Comparison of ENCODE assay signal across 20 cellular contexts in the genomic region with DNA sequence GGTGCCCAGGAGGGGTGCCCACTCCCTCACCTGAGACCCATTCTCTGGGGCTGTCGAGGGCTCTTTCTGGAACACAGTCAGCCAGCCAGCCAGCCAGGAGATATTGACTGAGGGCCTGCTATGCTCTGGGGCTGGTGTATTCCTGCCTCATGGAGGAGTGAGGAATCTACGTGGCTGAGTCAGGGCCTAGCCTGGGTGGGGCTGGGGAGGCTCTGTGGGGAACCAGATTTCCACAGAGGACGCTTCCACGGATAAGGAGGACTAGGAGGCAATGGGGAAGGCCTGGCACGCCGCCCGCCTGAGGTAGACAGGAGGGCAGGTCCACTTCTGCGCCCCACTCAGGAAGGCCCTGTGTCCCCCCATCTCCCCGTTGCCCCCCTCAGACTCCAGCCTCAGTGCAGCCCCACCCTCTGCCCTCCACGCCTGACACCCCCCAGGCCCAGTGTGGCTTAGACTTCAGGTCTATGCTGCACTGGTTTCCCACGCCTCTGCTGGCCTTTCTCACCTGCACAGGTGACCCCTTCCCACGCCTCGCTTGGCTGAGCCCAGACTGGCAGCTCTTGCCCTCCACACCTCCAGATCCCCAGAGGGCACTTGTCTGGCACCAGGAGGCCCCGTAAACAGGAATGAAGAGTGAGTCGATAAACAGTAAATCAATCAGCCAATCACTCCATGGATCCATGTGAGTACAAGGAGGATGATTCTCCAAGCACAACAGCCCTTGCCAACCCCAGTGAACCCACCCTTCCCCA. TPM values are rescaled to one million over a fixed set of nuclear protein-coding genes. Genes with fewer than 3 reads are reported as not detected.
A peak's percentile ranks its signal among the peaks of the same experiment; 100 is the strongest.
DNase-seq lines count a peak whose midpoint lies in the region; ATAC-seq, FAIRE-seq and TF ChIP-seq lines count a peak whose summit lies in the region.
"Had no signal": no experiment of that assay in that cellular context is flagged by ENCODE, and none has a peak within 500 bp of the region (broad histone marks: within the 10 kb centered on the region; RNA-seq: fewer than 3 reads in every experiment).

No MANE protein-coding gene starts in this region.

- peak overlapping the region; percentile 55 for H2AK9ac ChIP-seq in IMR-90 (replicated peaks; ENCODE audit: low read depth, low read length, poor library complexity)

- TF ChIP-seq RAD21 in IMR-90 (IDR thresholded peaks at IDR 0.05; ENCODE audit: low read length), result no peak
- TF ChIP-seq RAD21 in H1 (IDR thresholded peaks at IDR 0.05 in 1 of 2, conservative IDR thresholded peaks at IDR 0.05 in 1 of 2; ENCODE audit: low read depth in 2 of 2, low read length in 2 of 2), result no peak

- H3K23ac ChIP-seq in IMR-90 (ENCODE audit: low read depth, low read length) (no peak overlapping the region), H1 (ENCODE audit: insufficient read length) (no peak overlapping the region)

- H3K4me3 ChIP-seq in IMR-90 (ENCODE audit: insufficient read depth, low read depth, low read length) (no peak overlapping the region), H1 (ENCODE audit: extremely low read depth in 1 of 4, insufficient read depth in 2 of 4, low read depth in 3 of 4, low read length in 4 of 4) (no peak overlapping the region), smooth muscle cell (no peak overlapping the region)
- H3K4me3 ChIP-seq: BLaER1 treated with 17β-estradiol and CSF1 and Interleukin-3, amounts not matched to agents 10 nM and 100 nM; HAP-1 had no signal

- H3K9ac ChIP-seq in IMR-90 (ENCODE audit: low read depth, low read length), result no peak overlapping the region
- H3K9ac ChIP-seq in H1 (replicated peaks in 1 of 4; ENCODE audit: extremely low read depth in 1 of 4, low read depth in 3 of 4, low read length in 3 of 4), result no peak overlapping the region
- no peak overlapping the region for H3K9ac ChIP-seq in smooth muscle cell (ENCODE audit: low read depth)
- H3K9ac ChIP-seq: BLaER1 treated with 17β-estradiol and CSF1 and Interleukin-3, amounts not matched to agents 10 nM and 100 nM; KMS-11 had no signal

- H3K27me3 Mint-ChIP-seq in MCF 10A (ENCODE audit: insufficient read depth, unreplicated experiment), result no peaks in the 10 kb centered on the region
- H3K27me3 Mint-ChIP-seq: CD8-positive, alpha-beta memory T cell had no signal

- H3K4me1 ChIP-seq in IMR-90 (ENCODE audit: control insufficient read depth, insufficient read depth, low read length), result peaks cover 4% of the 10 kb centered on the region; the same call in 1 of the 2 replicates
- H3K4me1 ChIP-seq in H1 (replicated peaks in 1 of 4; ENCODE audit: control insufficient read depth in 3 of 4, insufficient read depth in 4 of 4, low read length in 3 of 4), result peaks cover 0 to 14% (median 9%) of the 10 kb centered on the region in 4 experiments; a peak in 5 of 7 replicates
- peaks cover 10% of the 10 kb centered on the region for H3K4me1 ChIP-seq in smooth muscle cell (ENCODE audit: low read depth)

- no peak overlapping the region for H3K4me3 Mint-ChIP-seq in MCF 10A (ENCODE audit: unreplicated experiment)
- H3K4me3 Mint-ChIP-seq: CD8-positive, alpha-beta memory T cell had no signal

- in situ Hi-C loops in T47D (cut with HindIII; ENCODE audit: low pct_unique_long_range_greater_than_20kb, low sequenced_read_pairs), result no loop called here
- in situ Hi-C loops in IMR-90 (cut with MboI; ENCODE audit: low sequenced_read_pairs), result no loop called here

- ATAC-seq in IMR-90 (ENCODE audit: low read depth), result no peak
- no peak for ATAC-seq in HG03457 (IDR thresholded peaks at IDR 0.05; ENCODE audit: unreplicated experiment)
- ATAC-seq in GM19328 (IDR thresholded peaks at IDR 0.05; ENCODE audit: unreplicated experiment), result no peak

- H3K4me2 ChIP-seq in IMR-90 (ENCODE audit: low read depth, low read length) (no peak overlapping the region), H1 (ENCODE audit: insufficient read depth in 1 of 2, low read depth in 2 of 2, low read length in 2 of 2) (peak overlapping the region; percentile 7 to 45; a peak in 1 of 4 replicates), smooth muscle cell (no peak overlapping the region)
- H3K4me2 ChIP-seq: KMS-11 had no signal

- TF ChIP-seq CTCF in MCF 10A (IDR thresholded peaks at IDR 0.05; ENCODE audit: unreplicated experiment) (no peak), IMR-90 (conservative IDR thresholded peaks at IDR 0.05; ENCODE audit: low read depth, low read length) (no peak), H1 (IDR thresholded peaks at IDR 0.05; ENCODE audit: control extremely low read depth in 1 of 3, insufficient read depth in 1 of 3, low read depth in 1 of 3, low read length in 3 of 3) (no peak), smooth muscle cell (IDR thresholded peaks at IDR 0.05; ENCODE audit: borderline replicate concordance, insufficient read depth, poor library complexity, severe bottlenecking) (no peak)

- no peaks in the 10 kb centered on the region for H3K4me1 Mint-ChIP-seq in MCF 10A (ENCODE audit: insufficient read depth, unreplicated experiment)
- H3K4me1 Mint-ChIP-seq: CD8-positive, alpha-beta memory T cell had no signal

- H2BK20ac ChIP-seq in IMR-90 (ENCODE audit: low read depth, low read length), result no peak overlapping the region
- H2BK20ac ChIP-seq in H1 (ENCODE audit: low read length), result peak overlapping the region; percentile 86; the same call in 1 of the 2 replicates

- intact Hi-C loops in MCF 10A (cut with micrococcal nuclease) (no loop called here), IMR-90 (cut with micrococcal nuclease) (no loop called here)

- no peak for TF ChIP-seq EP300 in H1 (IDR thresholded peaks at IDR 0.05; ENCODE audit: borderline replicate concordance in 1 of 2, low read depth in 2 of 2, low read length in 2 of 2)

- no peak for TF ChIP-seq POLR2A in IMR-90 (IDR thresholded peaks at IDR 0.05; ENCODE audit: low read depth, low read length)
- TF ChIP-seq POLR2A in H1 (IDR thresholded peaks at IDR 0.05; ENCODE audit: control extremely low read depth in 1 of 2, low read depth in 2 of 2, low read length in 2 of 2), result no peak

- WGBS in IMR-90 (ENCODE audit: extremely low coverage in 2 of 2, insufficient read length in 1 of 2), 2 experiments, result 77% methylated on average over 3 of the region's 15 CpGs; no CpG with 5 or more reads in 1 of the 2 experiments
- 81% methylated on average over 14 of the region's 15 CpGs; no CpG with 5 or more reads in 1 of the 2 experiments for WGBS in H1 (ENCODE audit: extremely low coverage in 1 of 2, insufficient coverage in 1 of 2, insufficient read length in 1 of 2, insufficient replicate concordance in 2 of 2, low coverage in 1 of 2, low lambda C conversion rate in 2 of 2, missing lambda C conversion rate in 1 of 2), 2 experiments
- WGBS in smooth muscle cell (ENCODE audit: low lambda C conversion rate), result 88% methylated on average over 15 of the region's 15 CpGs

- H3K79me1 ChIP-seq in IMR-90 (ENCODE audit: low read depth in 1 of 2, low read length in 2 of 2) (peaks cover 0 to 7% of the 10 kb centered on the region in 2 experiments; a peak in 2 of 4 replicates), H1 (ENCODE audit: low read depth, low read length) (no peaks in the 10 kb centered on the region)

- FAIRE-seq in H1 (lab: Jason Lieb, UNC), result no peak
- FAIRE-seq: RCC 7860 had no signal

- CTCF ChIA-PET in MCF 10A (lab: Yijun Ruan, JAX) (no interaction called here), IMR-90 (lab: Yijun Ruan, JAX) (no interaction called here), H1 (lab: Charles Lee; ENCODE audit: partially characterized antibody) (interaction anchor here (0.8 to 11.5 kb wide), 6 partner anchors 18 to 121 kb away, joined by 3 to 165 read pairs (median 4); no protein-coding TSS in a partner anchor)

- H2BK12ac ChIP-seq in H1 (ENCODE audit: low read depth, low read length), result peak overlapping the region; percentile 80; the same call in 1 of the 2 replicates

- no peaks in the 10 kb centered on the region for H3K23me2 ChIP-seq in H1 (ENCODE audit: low read depth, low read length)

- H2AFZ ChIP-seq in IMR-90 (replicated peaks; ENCODE audit: low read length, poor library complexity) (no peak overlapping the region), H1 (ENCODE audit: low read length) (no peak overlapping the region), smooth muscle cell (ENCODE audit: low read depth) (no peak overlapping the region)

- H3K56ac ChIP-seq in IMR-90 (ENCODE audit: extremely low read depth, insufficient read depth, low read length), result no peak overlapping the region
- no peak overlapping the region for H3K56ac ChIP-seq in H1 (replicated peaks; ENCODE audit: insufficient read length, low read depth, low read length)

- H3K79me2 ChIP-seq in H1 (ENCODE audit: control insufficient read depth in 1 of 2, insufficient read depth in 2 of 2, low read length in 2 of 2) (no peaks in the 10 kb centered on the region), smooth muscle cell (ENCODE audit: low read depth) (no peaks in the 10 kb centered on the region)

- H2BK15ac ChIP-seq in IMR-90 (ENCODE audit: low read depth, low read length) (no peak overlapping the region), H1 (ENCODE audit: low read length) (peak overlapping the region; percentile 61; the same call in 1 of the 2 replicates)

- no peaks in the 10 kb centered on the region for H4K20me1 ChIP-seq in IMR-90 (ENCODE audit: insufficient read depth, low read length)
- peaks cover 2 to 4% of the 10 kb centered on the region in 2 experiments for H4K20me1 ChIP-seq in H1 (replicated peaks in 1 of 2; ENCODE audit: control insufficient read depth in 1 of 2, insufficient read depth in 2 of 2, low read length in 2 of 2)
- H4K20me1 ChIP-seq in smooth muscle cell (ENCODE audit: low read depth), result peaks cover 12% of the 10 kb centered on the region

- no peaks in the 10 kb centered on the region for H3K36me3 Mint-ChIP-seq in MCF 10A (ENCODE audit: insufficient read depth, unreplicated experiment)
- H3K36me3 Mint-ChIP-seq: CD8-positive, alpha-beta memory T cell had no signal

- H4K8ac ChIP-seq in IMR-90 (ENCODE audit: low read depth in 2 of 2, low read length in 2 of 2) (no peak overlapping the region), H1 (ENCODE audit: extremely low read depth, insufficient read depth, low read length) (no peak overlapping the region)

- H2BK120ac ChIP-seq in IMR-90 (ENCODE audit: low read depth, low read length), result no peak overlapping the region
- no peak overlapping the region for H2BK120ac ChIP-seq in H1 (replicated peaks; ENCODE audit: low read depth, low read length)

- dilution Hi-C loops in IMR-90 (cut with HindIII; ENCODE audit: low sequenced_read_pairs, unreplicated experiment), result no loop called here

- H3K27me3 ChIP-seq in IMR-90 (ENCODE audit: control insufficient read depth, insufficient read depth, low read length) (no peaks in the 10 kb centered on the region), H1 (replicated peaks in 1 of 4; ENCODE audit: control insufficient read depth in 3 of 4, extremely low read depth in 1 of 4, insufficient read depth in 3 of 4, low read length in 3 of 4) (peaks cover 0 to 8% (median 4%) of the 10 kb centered on the region in 4 experiments; a peak in 3 of 7 replicates), smooth muscle cell (ENCODE audit: low read depth) (no peaks in the 10 kb centered on the region)

- no peak overlapping the region for H3K27ac Mint-ChIP-seq in MCF 10A (ENCODE audit: low read depth, unreplicated experiment)

- H3K27ac ChIP-seq in IMR-90 (ENCODE audit: insufficient read depth, low read length) (no peak overlapping the region), H1 (ENCODE audit: low read depth, low read length) (no peak overlapping the region), smooth muscle cell (ENCODE audit: low read depth) (no peak overlapping the region)
- H3K27ac ChIP-seq: BLaER1 treated with 17β-estradiol and CSF1 and Interleukin-3, amounts not matched to agents 10 nM and 100 nM; KMS-11 had no signal

- no peak overlapping the region for H2BK5ac ChIP-seq in IMR-90 (ENCODE audit: low read depth, low read length, poor library complexity, severe bottlenecking)
- peak overlapping the region; percentile 90; the same call in 1 of the 2 replicates for H2BK5ac ChIP-seq in H1 (ENCODE audit: low read depth, low read length)

- BruUV-seq in MCF 10A (replicated peaks; lab: Mats Ljungman, UMichigan) (no TSS peak), IMR-90 (replicated peaks; lab: Mats Ljungman, UMichigan) (no TSS peak)

- H2AK5ac ChIP-seq in IMR-90 (ENCODE audit: low read depth, low read length) (peak overlapping the region; percentile 9; the same call in 1 of the 2 replicates), H1 (ENCODE audit: low read depth, low read length) (peak overlapping the region; percentile 7; the same call in 1 of the 2 replicates)

- no peak overlapping the region for H4K91ac ChIP-seq in IMR-90 (ENCODE audit: insufficient read depth, low read depth, low read length)
- H4K91ac ChIP-seq in H1 (replicated peaks; ENCODE audit: insufficient read length, low read length), result peak overlapping the region; percentile 49

- H3K36me3 ChIP-seq in IMR-90 (ENCODE audit: control insufficient read depth, insufficient read depth, low read length) (no peaks in the 10 kb centered on the region), H1 (ENCODE audit: control insufficient read depth in 2 of 4, insufficient read depth in 4 of 4, low read length in 3 of 4) (no peaks in the 10 kb centered on the region), smooth muscle cell (ENCODE audit: low read depth) (no peaks in the 10 kb centered on the region)
- H3K36me3 ChIP-seq: BLaER1 treated with 17β-estradiol and CSF1 and Interleukin-3, amounts not matched to agents 10 nM and 100 nM; HAP-1 had no signal

- H3K9me1 ChIP-seq in IMR-90 (ENCODE audit: insufficient read depth, low read length), result no peaks in the 10 kb centered on the region

- POLR2A ChIA-PET in MCF 10A (lab: Yijun Ruan, JAX), result no interaction called here
- POLR2A ChIA-PET in IMR-90 (lab: Charles Lee; ENCODE audit: unreplicated experiment), result no interaction called here
- POLR2A ChIA-PET in H1 (lab: Charles Lee; ENCODE audit: partially characterized antibody), result interaction anchor here (1.2 kb wide), 1 partner anchor 167 kb away, joined by 3 read pairs; no protein-coding TSS in a partner anchor

- H3K9me3 ChIP-seq in IMR-90 (ENCODE audit: control insufficient read depth, insufficient read depth, low read length), result no peaks in the 10 kb centered on the region
- no peaks in the 10 kb centered on the region for H3K9me3 ChIP-seq in H1 (ENCODE audit: insufficient read depth in 2 of 2, low read depth in 1 of 2, low read length in 1 of 2)
- H3K9me3 ChIP-seq in smooth muscle cell (replicated peaks; ENCODE audit: low read depth), result no peaks in the 10 kb centered on the region
- H3K9me3 ChIP-seq: BLaER1 treated with 17β-estradiol and CSF1 and Interleukin-3, amounts not matched to agents 10 nM and 100 nM; HAP-1 had no signal

- no peaks in the 10 kb centered on the region for H3F3A ChIP-seq in smooth muscle cell (ENCODE audit: low read depth)

- DNase-seq in T47D (ENCODE audit: low read depth in 1 of 2, low spot score in 1 of 2), result peak; percentile 24 to 57
- DNase-seq in MCF 10A (ENCODE audit: unreplicated experiment), result no peak
- DNase-seq in IMR-90, result no peak
- DNase-seq in H1 (ENCODE audit: low read depth in 1 of 2, low spot score in 2 of 2), result no peak
- DNase-seq in NCI-H1694 (lab: John Stamatoyannopoulos, UW), result no peak
- DNase-seq in smooth muscle cell (lab: John Stamatoyannopoulos, UW; ENCODE audit: unreplicated experiment), result no peak
- DNase-seq: CD8-positive, alpha-beta memory T cell; DND-41; NCI-H1436; NCI-H2029 treated with DMSO at 0.1 percent for 48 hours; NCI-H524 treated with DMSO at 0.1 percent for 48 hours; Right ventricle myocardium superior; SW 1271; T-helper 2 cell had no signal

- H3K4ac ChIP-seq in IMR-90 (ENCODE audit: low read depth, low read length), result peak overlapping the region; percentile 32
- peak overlapping the region; percentile 50 for H3K4ac ChIP-seq in H1 (replicated peaks; ENCODE audit: insufficient read length, low read depth, low read length)

- H3K14ac ChIP-seq in IMR-90 (replicated peaks; ENCODE audit: low read depth, low read length) (no peak overlapping the region), H1 (ENCODE audit: insufficient read length) (no peak overlapping the region)

- no peaks in the 10 kb centered on the region for H3K9me3 Mint-ChIP-seq in MCF 10A (ENCODE audit: unreplicated experiment)
- H3K9me3 Mint-ChIP-seq: CD8-positive, alpha-beta memory T cell had no signal

- H3K18ac ChIP-seq in IMR-90 (ENCODE audit: low read depth, low read length) (no peak overlapping the region), H1 (ENCODE audit: extremely low read depth, low read length) (peak overlapping the region; percentile 48; the same call in 1 of the 2 replicates)

- H4K5ac ChIP-seq in IMR-90 (ENCODE audit: low read depth, low read length) (no peak overlapping the region), H1 (ENCODE audit: insufficient read length, low read depth, low read length) (no peak overlapping the region)

RNA-seq across cellular contexts. Expression of a gene that starts 37.5 kb away (rescaled TPM):
- total RNA-seq in MCF 10A (2022), result 15.1 and 15.7 TPM in 2 replicates
- total RNA-seq in IMR-90 (2012; rRNA removed), result 2.5 and 4.2 TPM in 2 replicates
- 9.3 and 10.9 TPM in 2 replicates for polyA plus RNA-seq in IMR-90 (2012; rRNA removed)
- polyA plus RNA-seq in IMR-90 (2012; cell fraction: cytosol; rRNA removed), result 8.0 and 18.4 TPM in 2 replicates
- 21.0 and 35.8 TPM in 2 replicates for polyA plus RNA-seq in IMR-90 (2012; cell fraction: nucleus; rRNA removed; ENCODE audit: low replicate concordance)
- total RNA-seq in H1 (2021; fragmentation: NEBNext Ultra II Directional; extraction: Animal tissue kit (Norgen Biotek cat#: 25700)), result 19.5 and 19.6 TPM in 2 replicates
- polyA plus RNA-seq in H1 (2011; rRNA removed), result 34.1 and 107 TPM in 2 replicates
- polyA plus RNA-seq in H1 (2011; cell fraction: cytosol; rRNA removed), result 32.4 TPM
- polyA plus RNA-seq in H1 (2011; cell fraction: nucleus; rRNA removed), result 76.9 TPM
- 11.6 to 26.0 TPM (median 19.7 TPM) in 4 replicates for polyA plus RNA-seq in H1 (2012, experiment 1 of 2)
- 38.9 TPM for polyA plus RNA-seq in H1 (2012, experiment 2 of 2)
- 15.5 TPM for polyA plus RNA-seq in H1 (2013, experiment 1 of 2)
- 18.0 TPM for polyA plus RNA-seq in H1 (2013, experiment 2 of 2)
- polyA minus RNA-seq in H1 (2011; rRNA and poly(A)+ RNA removed), result 1.8 and 2.5 TPM in 2 replicates
- polyA minus RNA-seq in H1 (2011; cell fraction: cytosol; rRNA and poly(A)+ RNA removed), result 21.4 TPM
- polyA minus RNA-seq in H1 (2011; cell fraction: nucleus; rRNA and poly(A)+ RNA removed), result 16.9 TPM
- 9.2 and 57.9 TPM in 2 replicates for total RNA-seq in smooth muscle cell
- 32.6 and 35.2 TPM in 2 replicates for polyA plus RNA-seq in smooth muscle cell

RNA-seq across cellular contexts. Expression of a gene that starts 57.5 kb away (rescaled TPM):
- total RNA-seq in MCF 10A (2022) (161 and 171 TPM in 2 replicates), IMR-90 (2012; rRNA removed) (363 and 489 TPM in 2 replicates), smooth muscle cell (103 and 114 TPM in 2 replicates)
- polyA plus RNA-seq in IMR-90 (2012; rRNA removed) (189 and 201 TPM in 2 replicates), H1 (2011; rRNA removed) (140 and 151 TPM in 2 replicates), smooth muscle cell (117 and 129 TPM in 2 replicates)
- polyA plus RNA-seq in IMR-90 (2012; cell fraction: cytosol; rRNA removed), result 99.3 and 323 TPM in 2 replicates
- polyA plus RNA-seq in IMR-90 (2012; cell fraction: nucleus; rRNA removed; ENCODE audit: low replicate concordance), result 76.3 and 102 TPM in 2 replicates
- 316 and 329 TPM in 2 replicates for total RNA-seq in H1 (2021; fragmentation: NEBNext Ultra II Directional; extraction: Animal tissue kit (Norgen Biotek cat#: 25700))
- polyA plus RNA-seq in H1 (2011; cell fraction: cytosol; rRNA removed), result 252 TPM
- polyA plus RNA-seq in H1 (2011; cell fraction: nucleus; rRNA removed), result 221 TPM
- polyA plus RNA-seq in H1 (2012, experiment 1 of 2), result 305 to 468 TPM (median 341 TPM) in 4 replicates
- polyA plus RNA-seq in H1 (2012, experiment 2 of 2), result 185 TPM
- polyA plus RNA-seq in H1 (2013, experiment 1 of 2), result 190 TPM
- 182 TPM for polyA plus RNA-seq in H1 (2013, experiment 2 of 2)
- polyA minus RNA-seq in H1 (2011; rRNA and poly(A)+ RNA removed), result 373 and 434 TPM in 2 replicates
- 164 TPM for polyA minus RNA-seq in H1 (2011; cell fraction: cytosol; rRNA and poly(A)+ RNA removed)
- polyA minus RNA-seq in H1 (2011; cell fraction: nucleus; rRNA and poly(A)+ RNA removed), result 201 TPM

Comparison
In these comparisons a context has a peak if more than half of its experiments do, and no peak if none do; other contexts are left out.
1. DNase-seq: peak in T47D (2 of 2); none in MCF 10A (single experiment), IMR-90 (single experiment), H1 (0 of 2), NCI-H1694 (single experiment) and smooth muscle cell (single experiment).
2. H3K4me2 ChIP-seq: peak in H1 (2 of 2); none in IMR-90 (single experiment) and smooth muscle cell (single experiment).